1 cellular context compared by ENCODE assay signal in genomic region chr20:50191065-50191565, GRCh38.
TF ChIP-seq lines count a peak whose summit lies in the region.

No MANE protein-coding gene starts in this region.

TF ChIP-seq in K562, 482 proteins besides CTCF, POLR2A, EP300 and RAD21 (continued from another document and continues in another):
- TF ChIP-seq ZHX1 (conservative IDR thresholded peaks at IDR 0.05; ENCODE audit: low read length) (no peak), PTBP1 (IDR thresholded peaks at IDR 0.05; ENCODE audit: low read depth, low read length) (no peak), THRA (IDR thresholded peaks at IDR 0.05) (no peak), SIN3A (IDR thresholded peaks at IDR 0.05; ENCODE audit: borderline replicate concordance in 2 of 2, control insufficient read depth in 1 of 2, low read depth in 2 of 2, low read length in 2 of 2) (peak in 1 of 2 experiments; percentile 54; a peak in 1 of 4 replicates), CXXC5 (CRISPR knock-in tag; IDR thresholded peaks at IDR 0.05) (no peak), ZNF717 (CRISPR knock-in tag; IDR thresholded peaks at IDR 0.05) (no peak), NONO (IDR thresholded peaks at IDR 0.05; ENCODE audit: low read depth in 2 of 2, low read length in 1 of 2) (0 out of 4 replicates have a peak, but pooled peaks of 1 of the 2 experiments have one; percentile 4), TAF15 (IDR thresholded peaks at IDR 0.05; ENCODE audit: low read depth, low read length) (no peak), POLR3A (IDR thresholded peaks at IDR 0.05; ENCODE audit: borderline replicate concordance, extremely low read depth, insufficient read depth, insufficient read length) (no peak), ZNF175 (CRISPR knock-in tag; IDR thresholded peaks at IDR 0.05; ENCODE audit: low read depth) (no peak; the same call in 1 of the 2 replicates), ZNF280A (IDR thresholded peaks at IDR 0.05; ENCODE audit: low read depth, partially characterized antibody) (no peak), CEBPB (tag; IDR thresholded peaks at IDR 0.05) (no peak), SOX6 (IDR thresholded peaks at IDR 0.05) (0 out of 2 replicates have a peak, but pooled peaks have one; percentile 3), BRD4 (IDR thresholded peaks at IDR 0.05) (peak; percentile 47), PHB (CRISPR knock-in tag; IDR thresholded peaks at IDR 0.05) (no peak), NCOR1 (IDR thresholded peaks at IDR 0.05) (no peak), CBFA2T3 (IDR thresholded peaks at IDR 0.05) (no peak), CREM (IDR thresholded peaks at IDR 0.05; ENCODE audit: low read depth) (no peak), NFRKB (IDR thresholded peaks at IDR 0.05; ENCODE audit: low read depth) (no peak), HOXB6 (CRISPR knock-in tag; IDR thresholded peaks at IDR 0.05; ENCODE audit: borderline replicate concordance) (no peak), POLR2H (tag; IDR thresholded peaks at IDR 0.05; ENCODE audit: low read depth) (peak; percentile 76), ZNF695 (CRISPR knock-in tag; IDR thresholded peaks at IDR 0.05) (no peak), HNRNPUL1 (IDR thresholded peaks at IDR 0.05; ENCODE audit: low read length) (no peak), TARDBP (IDR thresholded peaks at IDR 0.05) (0 out of 2 replicates have a peak, but pooled peaks have one; percentile 5), CSDE1 (IDR thresholded peaks at IDR 0.05) (no peak), ARID3B (CRISPR knock-in tag; IDR thresholded peaks at IDR 0.05; ENCODE audit: borderline replicate concordance) (no peak), YBX1 (IDR thresholded peaks at IDR 0.05) (no peak), TCFL5 (CRISPR knock-in tag; conservative IDR thresholded peaks at IDR 0.05) (no peak), PHF8 (IDR thresholded peaks at IDR 0.05; ENCODE audit: borderline replicate concordance, low read length) (peak; percentile 39; the same call in 1 of the 2 replicates), NEUROD1 (IDR thresholded peaks at IDR 0.05; ENCODE audit: borderline replicate concordance, low read depth, low read length, partially characterized antibody) (no peak), E2F6 (IDR thresholded peaks at IDR 0.05; ENCODE audit: borderline replicate concordance in 1 of 2, extremely low read depth in 1 of 2, insufficient read depth in 1 of 2, insufficient read length in 1 of 2, low read depth in 1 of 2, low read length in 1 of 2, poor library complexity in 1 of 2, severe bottlenecking in 1 of 2) (peak in 1 of 2 experiments; percentile 73), ZBTB33 (CRISPR knock-in tag; IDR thresholded peaks at IDR 0.05) (no peak), ETV5 (CRISPR knock-in tag; IDR thresholded peaks at IDR 0.05; ENCODE audit: low read depth) (no peak), TRIM28 (IDR thresholded peaks at IDR 0.05) (peak; percentile 70; the same call in 1 of the 2 replicates), ZNF785 (CRISPR knock-in tag; IDR thresholded peaks at IDR 0.05) (no peak), SMAD1 (IDR thresholded peaks at IDR 0.05; ENCODE audit: low read depth, low read length, partially characterized antibody) (no peak), BRD9 (IDR thresholded peaks at IDR 0.05; ENCODE audit: low read depth, partially characterized antibody) (no peak), SPI1 (IDR thresholded peaks at IDR 0.05; ENCODE audit: borderline replicate concordance, low read depth, low read length) (peak; percentile 69), THRAP3 (IDR thresholded peaks at IDR 0.05; ENCODE audit: borderline replicate concordance) (no peak), SAP30 (IDR thresholded peaks at IDR 0.05; ENCODE audit: borderline replicate concordance, insufficient read depth, low read depth, low read length, poor library complexity, severe bottlenecking) (no peak), RBM15 (IDR thresholded peaks at IDR 0.05; ENCODE audit: insufficient read depth, low read length) (no peak)
- TF ChIP-seq, protein P1, sequence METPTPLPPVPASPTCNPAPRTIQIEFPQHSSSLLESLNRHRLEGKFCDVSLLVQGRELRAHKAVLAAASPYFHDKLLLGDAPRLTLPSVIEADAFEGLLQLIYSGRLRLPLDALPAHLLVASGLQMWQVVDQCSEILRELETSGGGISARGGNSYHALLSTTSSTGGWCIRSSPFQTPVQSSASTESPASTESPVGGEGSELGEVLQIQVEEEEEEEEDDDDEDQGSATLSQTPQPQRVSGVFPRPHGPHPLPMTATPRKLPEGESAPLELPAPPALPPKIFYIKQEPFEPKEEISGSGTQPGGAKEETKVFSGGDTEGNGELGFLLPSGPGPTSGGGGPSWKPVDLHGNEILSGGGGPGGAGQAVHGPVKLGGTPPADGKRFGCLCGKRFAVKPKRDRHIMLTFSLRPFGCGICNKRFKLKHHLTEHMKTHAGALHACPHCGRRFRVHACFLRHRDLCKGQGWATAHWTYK (CRISPR knock-in tag; IDR thresholded peaks at IDR 0.05), result 0 out of 2 replicates have a peak, but pooled peaks have one; percentile 2
- TF ChIP-seq, protein P2, sequence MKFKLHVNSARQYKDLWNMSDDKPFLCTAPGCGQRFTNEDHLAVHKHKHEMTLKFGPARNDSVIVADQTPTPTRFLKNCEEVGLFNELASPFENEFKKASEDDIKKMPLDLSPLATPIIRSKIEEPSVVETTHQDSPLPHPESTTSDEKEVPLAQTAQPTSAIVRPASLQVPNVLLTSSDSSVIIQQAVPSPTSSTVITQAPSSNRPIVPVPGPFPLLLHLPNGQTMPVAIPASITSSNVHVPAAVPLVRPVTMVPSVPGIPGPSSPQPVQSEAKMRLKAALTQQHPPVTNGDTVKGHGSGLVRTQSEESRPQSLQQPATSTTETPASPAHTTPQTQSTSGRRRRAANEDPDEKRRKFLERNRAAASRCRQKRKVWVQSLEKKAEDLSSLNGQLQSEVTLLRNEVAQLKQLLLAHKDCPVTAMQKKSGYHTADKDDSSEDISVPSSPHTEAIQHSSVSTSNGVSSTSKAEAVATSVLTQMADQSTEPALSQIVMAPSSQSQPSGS (CRISPR knock-in tag; IDR thresholded peaks at IDR 0.05), result no peak
- TF ChIP-seq, protein P3, sequence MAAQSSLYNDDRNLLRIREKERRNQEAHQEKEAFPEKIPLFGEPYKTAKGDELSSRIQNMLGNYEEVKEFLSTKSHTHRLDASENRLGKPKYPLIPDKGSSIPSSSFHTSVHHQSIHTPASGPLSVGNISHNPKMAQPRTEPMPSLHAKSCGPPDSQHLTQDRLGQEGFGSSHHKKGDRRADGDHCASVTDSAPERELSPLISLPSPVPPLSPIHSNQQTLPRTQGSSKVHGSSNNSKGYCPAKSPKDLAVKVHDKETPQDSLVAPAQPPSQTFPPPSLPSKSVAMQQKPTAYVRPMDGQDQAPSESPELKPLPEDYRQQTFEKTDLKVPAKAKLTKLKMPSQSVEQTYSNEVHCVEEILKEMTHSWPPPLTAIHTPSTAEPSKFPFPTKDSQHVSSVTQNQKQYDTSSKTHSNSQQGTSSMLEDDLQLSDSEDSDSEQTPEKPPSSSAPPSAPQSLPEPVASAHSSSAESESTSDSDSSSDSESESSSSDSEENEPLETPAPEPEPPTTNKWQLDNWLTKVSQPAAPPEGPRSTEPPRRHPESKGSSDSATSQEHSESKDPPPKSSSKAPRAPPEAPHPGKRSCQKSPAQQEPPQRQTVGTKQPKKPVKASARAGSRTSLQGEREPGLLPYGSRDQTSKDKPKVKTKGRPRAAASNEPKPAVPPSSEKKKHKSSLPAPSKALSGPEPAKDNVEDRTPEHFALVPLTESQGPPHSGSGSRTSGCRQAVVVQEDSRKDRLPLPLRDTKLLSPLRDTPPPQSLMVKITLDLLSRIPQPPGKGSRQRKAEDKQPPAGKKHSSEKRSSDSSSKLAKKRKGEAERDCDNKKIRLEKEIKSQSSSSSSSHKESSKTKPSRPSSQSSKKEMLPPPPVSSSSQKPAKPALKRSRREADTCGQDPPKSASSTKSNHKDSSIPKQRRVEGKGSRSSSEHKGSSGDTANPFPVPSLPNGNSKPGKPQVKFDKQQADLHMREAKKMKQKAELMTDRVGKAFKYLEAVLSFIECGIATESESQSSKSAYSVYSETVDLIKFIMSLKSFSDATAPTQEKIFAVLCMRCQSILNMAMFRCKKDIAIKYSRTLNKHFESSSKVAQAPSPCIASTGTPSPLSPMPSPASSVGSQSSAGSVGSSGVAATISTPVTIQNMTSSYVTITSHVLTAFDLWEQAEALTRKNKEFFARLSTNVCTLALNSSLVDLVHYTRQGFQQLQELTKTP (IDR thresholded peaks at IDR 0.05; ENCODE audit: low read depth in 1 of 2, partially characterized antibody in 2 of 2), result no peak
- TF ChIP-seq, protein P4, sequence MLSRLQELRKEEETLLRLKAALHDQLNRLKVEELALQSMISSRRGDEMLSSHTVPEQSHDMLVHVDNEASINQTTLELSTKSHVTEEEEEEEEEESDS (CRISPR knock-in tag; IDR thresholded peaks at IDR 0.05), result no peak
- TF ChIP-seq, protein P5, sequence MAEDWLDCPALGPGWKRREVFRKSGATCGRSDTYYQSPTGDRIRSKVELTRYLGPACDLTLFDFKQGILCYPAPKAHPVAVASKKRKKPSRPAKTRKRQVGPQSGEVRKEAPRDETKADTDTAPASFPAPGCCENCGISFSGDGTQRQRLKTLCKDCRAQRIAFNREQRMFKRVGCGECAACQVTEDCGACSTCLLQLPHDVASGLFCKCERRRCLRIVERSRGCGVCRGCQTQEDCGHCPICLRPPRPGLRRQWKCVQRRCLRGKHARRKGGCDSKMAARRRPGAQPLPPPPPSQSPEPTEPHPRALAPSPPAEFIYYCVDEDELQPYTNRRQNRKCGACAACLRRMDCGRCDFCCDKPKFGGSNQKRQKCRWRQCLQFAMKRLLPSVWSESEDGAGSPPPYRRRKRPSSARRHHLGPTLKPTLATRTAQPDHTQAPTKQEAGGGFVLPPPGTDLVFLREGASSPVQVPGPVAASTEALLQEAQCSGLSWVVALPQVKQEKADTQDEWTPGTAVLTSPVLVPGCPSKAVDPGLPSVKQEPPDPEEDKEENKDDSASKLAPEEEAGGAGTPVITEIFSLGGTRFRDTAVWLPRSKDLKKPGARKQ (CRISPR knock-in tag; IDR thresholded peaks at IDR 0.05), result no peak
